15 cellular contexts compared by ENCODE assay signal in genomic region chr3:126146034-126146433, GRCh38. TPM values are rescaled to one million over a fixed set of nuclear protein-coding genes. Genes with fewer than 3 reads are reported as not detected.
"Had no signal": no experiment of that assay in that cellular context is flagged by ENCODE, and none has a peak within 500 bp of the region (broad histone marks: within the 10 kb centered on the region; RNA-seq: fewer than 3 reads in every experiment).

No MANE protein-coding gene starts in this region.

- H3K27me3 ChIP-seq: adrenal gland, pancreas, tibial nerve had no signal

- H3K4me3 ChIP-seq: adrenal gland, cardiac muscle cell, pancreas, tibial nerve had no signal

- ATAC-seq: pancreas, T-helper 17 cell had no signal

- H3K27ac ChIP-seq: adrenal gland, cardiac muscle cell, pancreas, tibial nerve had no signal

- DNase-seq: activated effector memory CD4-positive, alpha-beta T cell treated with anti-CD3 and anti-CD28 coated beads, Interleukin-2, amount 50 U/mL, for 16 hours; hippocampal formation; kidney glomerular epithelial cell; stimulated activated CD4-positive, alpha-beta T cell treated with anti-CD3 and anti-CD28 coated beads, Interleukin-15, amount 100 ng/mL, for 24 hours; stimulated activated CD4-positive, alpha-beta T cell treated with anti-CD3 and anti-CD28 coated beads, Interleukin-4, amount 100 ng/mL, for 24 hours; stimulated activated naive CD4-positive, alpha-beta T cell treated with Interleukin-2 at 50 U/mL for 16 hours; substantia nigra; T-helper 17 cell had no signal

- H3K4me1 ChIP-seq: adrenal gland, pancreas, tibial nerve had no signal

- H3K36me3 ChIP-seq: adrenal gland, cardiac muscle cell, pancreas, tibial nerve had no signal

- H3K9me3 ChIP-seq: adrenal gland, pancreas, tibial nerve had no signal

RNA-seq across cellular contexts. Expression of gene ALDH1L1, which starts 34.4 kb away (rescaled TPM):
- total RNA-seq: activated B cell treated with CpG ODN at 0.5 μM for 24 hours, glomerular endothelial cell, T-helper 17 cell had no signal
- polyA plus RNA-seq: neural cell had no signal
